ENCODE assay signal across 14 cellular contexts in genomic region chr22:29385305-29385704, GRCh38. TPM values are rescaled to one million over a fixed set of nuclear protein-coding genes. Genes with fewer than 3 reads are reported as not detected.
DNase-seq lines count a peak whose midpoint lies in the region; TF ChIP-seq lines count a peak whose summit lies in the region.
"Had no signal": no experiment of that assay in that cellular context is flagged by ENCODE, and none has a peak within 500 bp of the region (broad histone marks: within the 10 kb centered on the region; RNA-seq: fewer than 3 reads in every experiment).

No MANE protein-coding gene starts in this region.

- DNase-seq in CD8-positive, alpha-beta memory T cell = no peak
- no peak for DNase-seq in MM.1S
- DNase-seq in dorsolateral prefrontal cortex = no peak
- no peak for DNase-seq in H9
- DNase-seq in COR-L47 (lab: John Stamatoyannopoulos, UW) = no peak
- no peak for DNase-seq in NCI-H774 (lab: John Stamatoyannopoulos, UW)
- no peak for DNase-seq in SW 1271 (lab: John Stamatoyannopoulos, UW)
- DNase-seq: NCI-H1417 treated with DMSO at 0.1 percent for 48 hours; NCI-H69; stimulated activated CD4-positive, alpha-beta T cell treated with anti-CD3 and anti-CD28 coated beads, Interleukin-4, amount 100 ng/mL, for 1 hour had no signal

- peaks cover 0 to 40% (median 4%) of the 10 kb centered on the region in 3 donors for H3K36me3 Mint-ChIP-seq in CD8-positive, alpha-beta memory T cell
- H3K36me3 Mint-ChIP-seq in H9 (ENCODE audit: insufficient read depth in 1 of 3, low read depth in 3 of 3) = peaks cover 0 to 5% (median 2%) of the 10 kb centered on the region in 3 experiments; a peak in 4 of 7 replicates

- intact Hi-C loops in dorsolateral prefrontal cortex (cut with DNase I) = no loop called here

- H3K56ac ChIP-seq in H9 (ENCODE audit: insufficient read length, low read depth, low read length) = no peak overlapping the region

- WGBS in H9 (ENCODE audit: extremely low coverage, insufficient read length, low lambda C conversion rate) = no CpG with 5 or more reads among the region's 2 CpGs

- H4K20me1 ChIP-seq in MM.1S (ENCODE audit: insufficient read depth, low read length) = 0 out of 2 replicates have a peak, but pooled peaks cover 3% of the 10 kb centered on the region
- H4K20me1 ChIP-seq in H9 (ENCODE audit: control insufficient read depth, insufficient read depth, insufficient read length) = no peaks in the 10 kb centered on the region

- peaks cover 0 to 1% of the 10 kb centered on the region in 2 donors for H3K27me3 Mint-ChIP-seq in CD8-positive, alpha-beta memory T cell
- H3K27me3 Mint-ChIP-seq in H9 (ENCODE audit: low read depth) = no peaks in the 10 kb centered on the region

- H3F3A ChIP-seq in MM.1S (ENCODE audit: insufficient read depth, low read length) = peaks cover 19% of the 10 kb centered on the region

- H4K5ac ChIP-seq in H9 (ENCODE audit: insufficient read length, low read depth, low read length) = no peak overlapping the region

- H3K14ac ChIP-seq in H9 (ENCODE audit: insufficient read depth, low read length) = no peak overlapping the region

- peaks cover 27% of the 10 kb centered on the region for H3K4me1 ChIP-seq in CD8-positive, alpha-beta memory T cell (ENCODE audit: insufficient read depth, low read length)
- H3K4me1 ChIP-seq in MM.1S (ENCODE audit: low read length) = peaks cover 24% of the 10 kb centered on the region
- H3K4me1 ChIP-seq in skeletal muscle tissue (ENCODE audit: control insufficient read depth in 3 of 3, insufficient read depth in 3 of 3, low read length in 3 of 3) = peaks cover 21 to 42% (median 26%) of the 10 kb centered on the region in 3 donors
- no peaks in the 10 kb centered on the region for H3K4me1 ChIP-seq in H9 (ENCODE audit: insufficient read depth, low read length)

- no peak overlapping the region for H2BK5ac ChIP-seq in H9 (ENCODE audit: insufficient read length, low read length)

- H2BK12ac ChIP-seq in H9 (ENCODE audit: insufficient read length, low read depth, low read length) = no peak overlapping the region

- no peak overlapping the region for H2BK120ac ChIP-seq in H9 (ENCODE audit: low read depth, low read length, poor library complexity, severe bottlenecking)

- peaks cover 7% of the 10 kb centered on the region for H3K23me2 ChIP-seq in H9 (ENCODE audit: insufficient read length, low read depth, low read length, poor library complexity, severe bottlenecking)

- no peaks in the 10 kb centered on the region for H3K9me3 Mint-ChIP-seq in CD8-positive, alpha-beta memory T cell
- no peaks in the 10 kb centered on the region for H3K9me3 Mint-ChIP-seq in H9
- H3K9me3 Mint-ChIP-seq: activated T-helper 2 cell treated with anti-CD3 and anti-CD28 coated beads, Interferon-gamma antibody, Interleukin-2, Interleukin-4, amounts not matched to agents 10 μg/mL and 5 μg/mL and 100 μg/mL, durations not matched to agents 14 hours and 24 hours and 36 hours had no signal

- H3K36me3 ChIP-seq in CD8-positive, alpha-beta memory T cell (ENCODE audit: insufficient read depth, low read length) = no peaks in the 10 kb centered on the region
- no peaks in the 10 kb centered on the region for H3K36me3 ChIP-seq in MM.1S (replicated peaks; ENCODE audit: insufficient read depth, low read length)
- H3K36me3 ChIP-seq in skeletal muscle tissue (ENCODE audit: control insufficient read depth in 3 of 3, insufficient read depth in 3 of 3, low read length in 3 of 3) = peaks cover 5 to 10% (median 8%) of the 10 kb centered on the region in 3 donors

- no peak overlapping the region for H4K91ac ChIP-seq in H9 (ENCODE audit: insufficient read length, low read depth, low read length)

- H3K4me1 Mint-ChIP-seq in CD8-positive, alpha-beta memory T cell = peaks cover 57 to 85% (median 71%) of the 10 kb centered on the region in 3 donors
- peaks cover 7 to 11% of the 10 kb centered on the region in 2 experiments for H3K4me1 Mint-ChIP-seq in H9

- H3K4me2 ChIP-seq in MM.1S (ENCODE audit: low read depth, low read length) (peak overlapping the region; percentile 65; the same call in 1 of the 2 replicates), H9 (ENCODE audit: insufficient read depth, insufficient read length, low read length) (no peak overlapping the region)

- no peak overlapping the region for H3K18ac ChIP-seq in H9 (ENCODE audit: insufficient read length, low read depth, low read length)

- no peaks in the 10 kb centered on the region for H3K79me1 ChIP-seq in H9 (ENCODE audit: insufficient read depth, low read depth, low read length, poor library complexity, severe bottlenecking)

- H2BK15ac ChIP-seq in H9 (ENCODE audit: low read depth, low read length) = no peak overlapping the region

- no peak for TF ChIP-seq CTCF in MM.1S (IDR thresholded peaks at IDR 0.05; ENCODE audit: low read length)
- TF ChIP-seq CTCF in dorsolateral prefrontal cortex (IDR thresholded peaks at IDR 0.05 in 54 of 56, conservative IDR thresholded peaks at IDR 0.05 in 2 of 56; ENCODE audit: low read depth in 1 of 56, partially characterized antibody in 56 of 56) = no peak
- TF ChIP-seq CTCF in H9 (conservative IDR thresholded peaks at IDR 0.05) = no peak

- H3K4me3 Mint-ChIP-seq in CD8-positive, alpha-beta memory T cell = peak overlapping the region in 3 of 7 donors; percentile 53 to 93 (median 59)
- no peak overlapping the region for H3K4me3 Mint-ChIP-seq in H9

- H3K27ac ChIP-seq in CD8-positive, alpha-beta memory T cell (ENCODE audit: low read depth, low read length) = no peak overlapping the region
- H3K27ac ChIP-seq in MM.1S (ENCODE audit: low read length) (peak overlapping the region; percentile 63; the same call in 1 of the 2 replicates), dorsolateral prefrontal cortex (peak overlapping the region in 45 of 59 donors; percentile 4 to 91 (median 49)), skeletal muscle tissue (ENCODE audit: low read depth, low read length) (peak overlapping the region; percentile 25), H9 (ENCODE audit: insufficient read length, low read depth, low read length) (no peak overlapping the region)

- POLR2A ChIA-PET in CD8-positive, alpha-beta memory T cell (lab: Charles Lee) = no interaction called here

- H3K9me3 ChIP-seq in CD8-positive, alpha-beta memory T cell (ENCODE audit: low read length) = no peaks in the 10 kb centered on the region
- H3K9me3 ChIP-seq in MM.1S (replicated peaks; ENCODE audit: insufficient read depth, low read length) (no peaks in the 10 kb centered on the region), skeletal muscle tissue (ENCODE audit: control insufficient read depth in 3 of 3, low read length in 3 of 3) (no peaks in the 10 kb centered on the region), H9 (ENCODE audit: control insufficient read depth, low read depth, low read length) (no peaks in the 10 kb centered on the region)

- H2AFZ ChIP-seq in MM.1S (ENCODE audit: low read length) = no peak overlapping the region
- H2AFZ ChIP-seq in H9 (ENCODE audit: low read length) = no peak overlapping the region

- H3K27me3 ChIP-seq in CD8-positive, alpha-beta memory T cell (ENCODE audit: insufficient read depth, low read length, poor library complexity, severe bottlenecking) = no peaks in the 10 kb centered on the region
- no peaks in the 10 kb centered on the region for H3K27me3 ChIP-seq in MM.1S (replicated peaks; ENCODE audit: insufficient read depth, low read length)
- H3K27me3 ChIP-seq in dorsolateral prefrontal cortex = no peaks in the 10 kb centered on the region
- no peaks in the 10 kb centered on the region for H3K27me3 ChIP-seq in skeletal muscle tissue (ENCODE audit: control insufficient read depth in 3 of 3, insufficient read depth in 3 of 3, low read length in 3 of 3)
- H3K27me3 ChIP-seq in H9 (ENCODE audit: insufficient read depth, low read length) = no peaks in the 10 kb centered on the region

- CTCF ChIA-PET in CD8-positive, alpha-beta memory T cell (lab: Charles Lee) = no interaction called here

- peaks cover 82% of the 10 kb centered on the region for H3K79me2 ChIP-seq in MM.1S (ENCODE audit: low read length)
- H3K79me2 ChIP-seq in H9 (ENCODE audit: insufficient read depth, low read length) = peaks cover 4% of the 10 kb centered on the region

- H3K23ac ChIP-seq in H9 (ENCODE audit: insufficient read length, low read depth, low read length) = no peak overlapping the region

- H3K9ac ChIP-seq in MM.1S (ENCODE audit: low read length) = no peak overlapping the region
- H3K9ac ChIP-seq in skeletal muscle tissue (ENCODE audit: low read depth in 1 of 3, low read length in 3 of 3) = peak overlapping the region in 1 of 3 donors; percentile 1
- no peak overlapping the region for H3K9ac ChIP-seq in H9 (ENCODE audit: extremely low read depth, insufficient read length, low read length)

- H3K9me2 ChIP-seq in MM.1S (replicated peaks; ENCODE audit: insufficient read depth, low read length) = no peaks in the 10 kb centered on the region

- H4K8ac ChIP-seq in H9 (replicated peaks; ENCODE audit: insufficient read length, low read depth, low read length) = no peak overlapping the region

- no peak overlapping the region for H2BK20ac ChIP-seq in H9 (ENCODE audit: low read depth, low read length, poor library complexity, severe bottlenecking)

- H3K27ac Mint-ChIP-seq in CD8-positive, alpha-beta memory T cell = peak overlapping the region in 7 of 8 donors; percentile 19 to 94 (median 77)
- H3K27ac Mint-ChIP-seq in H9 = no peak overlapping the region
- H3K27ac Mint-ChIP-seq: activated T-helper 2 cell treated with anti-CD3 and anti-CD28 coated beads, Interferon-gamma antibody, Interleukin-2, Interleukin-4, amounts not matched to agents 10 μg/mL and 5 μg/mL and 100 μg/mL, durations not matched to agents 14 hours and 24 hours and 36 hours had no signal

- H3K4me3 ChIP-seq in CD8-positive, alpha-beta memory T cell (ENCODE audit: low read length) = no peak overlapping the region
- H3K4me3 ChIP-seq in MM.1S (ENCODE audit: low read length) = no peak overlapping the region
- no peak overlapping the region for H3K4me3 ChIP-seq in dorsolateral prefrontal cortex
- no peak overlapping the region for H3K4me3 ChIP-seq in skeletal muscle tissue (ENCODE audit: low read length in 3 of 3)

- no peak overlapping the region for H3T11ph ChIP-seq in H9 (ENCODE audit: low read length)

- H2AK5ac ChIP-seq in H9 (ENCODE audit: insufficient read length, low read length) = no peak overlapping the region

- H3K4ac ChIP-seq in H9 (ENCODE audit: low read depth, low read length) = no peak overlapping the region

RNA-seq across cellular contexts. Expression of gene AP1B1, which starts 3.1 kb away (rescaled TPM):
- 10 to 100 TPM; 75.0 to 75.1 TPM for total RNA-seq in CD8-positive, alpha-beta memory T cell
- 22.9 TPM for polyA plus RNA-seq in CD8-positive, alpha-beta memory T cell
- total RNA-seq in dorsolateral prefrontal cortex = 100 to 1,000 TPM in 6 of 120 experiments, 10 to 100 TPM in 114; 62.6 to 104 (median 87.0) TPM
- 23.0 TPM for total RNA-seq in skeletal muscle tissue
- 64.0 and 67.4 TPM in 2 replicates for total RNA-seq in H9 (2021)

RNA-seq across cellular contexts. Expression of gene RFPL1, which starts 53.1 kb away (rescaled TPM):
- not detected for total RNA-seq in CD8-positive, alpha-beta memory T cell
- not detected for polyA plus RNA-seq in CD8-positive, alpha-beta memory T cell
- total RNA-seq in dorsolateral prefrontal cortex = 1 to 10 TPM in 4 of 120 experiments, under 1 TPM in 37, not detected in 79; 0.31 to 1.4 (median 0.56) TPM
- total RNA-seq in skeletal muscle tissue = not detected
- not detected in 2 replicates for total RNA-seq in H9 (2021)
- total RNA-seq: activated T-helper 2 cell treated with anti-CD3 and anti-CD28 coated beads, Interferon-gamma antibody, Interleukin-2, Interleukin-4, amounts not matched to agents 10 μg/mL and 5 μg/mL and 100 μg/mL, durations not matched to agents 14 hours and 24 hours and 36 hours; mesenteric fat pad; pulmonary artery endothelial cell had no signal

Comparison
In these comparisons a context has a peak if more than half of its experiments do, and no peak if none do; other contexts are left out.
1. H3K27ac ChIP-seq: peak in MM.1S (single experiment), dorsolateral prefrontal cortex (45 of 59) and skeletal muscle tissue (single experiment); none in CD8-positive, alpha-beta memory T cell (single experiment) and H9 (single experiment).
2. H3K27ac Mint-ChIP-seq: peak in CD8-positive, alpha-beta memory T cell (7 of 8); none in H9 (0 of 3).